ENCODE assay signal across 37 cellular contexts in the genomic region with DNA sequence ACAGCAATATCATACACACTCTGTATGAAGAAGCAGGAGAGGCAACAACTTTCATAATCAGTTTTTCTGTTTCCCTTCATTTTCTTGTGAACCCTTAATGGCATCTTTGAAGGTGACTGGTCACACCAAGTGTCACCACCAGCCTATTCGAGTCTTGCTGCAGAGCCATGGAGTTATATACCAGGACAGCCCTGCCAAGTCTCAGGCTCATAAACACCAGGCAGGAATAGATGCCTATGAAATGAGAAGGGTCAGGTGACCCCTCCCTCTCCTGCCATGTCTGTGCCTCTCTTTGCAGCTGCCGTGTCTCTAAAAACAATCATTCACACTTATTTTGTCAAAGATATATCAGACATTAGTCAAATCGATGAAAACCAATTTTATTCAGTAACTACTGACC. TPM values are rescaled to one million over a fixed set of nuclear protein-coding genes. Genes with fewer than 3 reads are reported as not detected.
"Had no signal": no experiment of that assay in that cellular context is flagged by ENCODE, and none has a peak within 500 bp of the region (broad histone marks: within the 10 kb centered on the region; RNA-seq: fewer than 3 reads in every experiment).

No MANE protein-coding gene starts in this region.

- H3K4me3 ChIP-seq: adrenal gland, body of pancreas, breast epithelium had no signal

- H3K9me3 Mint-ChIP-seq: activated B cell treated with CpG ODN at 0.5 μM for 24 hours; activated CD4-positive, alpha-beta memory T cell treated with anti-CD3 and anti-CD28 coated beads for 36 hours; activated CD4-positive, alpha-beta T cell treated with anti-CD3 and anti-CD28 coated beads, Interleukin-2, amount 10 ng/mL, durations not matched to agents 24 days and 14 days; activated CD8-positive, alpha-beta T cell treated with anti-CD3 and anti-CD28 coated beads for 36 hours; activated naive CD4-positive, alpha-beta T cell treated with anti-CD3 and anti-CD28 coated beads for 36 hours; activated naive CD4-positive, alpha-beta T cell treated with anti-CD3 and anti-CD28 coated beads, Interleukin-2, amount 50 U/mL, for 72 hours; activated naive CD8-positive, alpha-beta T cell treated with anti-CD3 and anti-CD28 coated beads for 36 hours; activated T-cell treated with anti-CD3 and anti-CD28 coated beads, Interleukin-2, amount 50 U/mL, for 4 hours; activated T-cell treated with anti-CD3 and anti-CD28 coated beads, Interleukin-2, amount 50 U/mL, for 72 hours; activated T-helper 1 cell treated with anti-CD3 and anti-CD28 coated beads, Interleukin-12 subunit alpha, Interleukin-12 subunit beta, Interleukin-2, Interleukin-4 antibody, amounts not matched to agents 30 ng/mL and 10 ng/mL and 1 ng/mL, durations not matched to agents 14 hours and 24 hours and 36 hours; activated T-helper 17 cell treated with anti-CD3 and anti-CD28 coated beads, Interleukin-2, amount 50 U/mL, for 72 hours; T-helper 1 cell treated with Interleukin-12 subunit alpha and Interleukin-12 subunit beta and Interleukin-4 antibody, amounts not matched to agents 30 μg/mL and 1 μg/mL, for 36 hours; T-helper 2 cell treated with Interferon-gamma antibody and Interleukin-4, amounts not matched to agents 5 μg/mL and 100 μg/mL, for 36 hours had no signal

- H3K27ac Mint-ChIP-seq: activated B cell treated with CpG ODN at 0.5 μM for 24 hours; activated CD4-positive, alpha-beta memory T cell treated with anti-CD3 and anti-CD28 coated beads for 36 hours; activated CD4-positive, alpha-beta T cell treated with anti-CD3 and anti-CD28 coated beads, Interleukin-2, amount 10 ng/mL, durations not matched to agents 24 days and 14 days; activated CD8-positive, alpha-beta T cell treated with anti-CD3 and anti-CD28 coated beads for 36 hours; activated naive CD4-positive, alpha-beta T cell treated with anti-CD3 and anti-CD28 coated beads for 36 hours; activated naive CD8-positive, alpha-beta T cell treated with anti-CD3 and anti-CD28 coated beads for 36 hours; activated T-cell treated with anti-CD3 and anti-CD28 coated beads, Interleukin-2, amount 50 U/mL, for 72 hours; activated T-helper 1 cell treated with anti-CD3 and anti-CD28 coated beads, Interleukin-12 subunit alpha, Interleukin-12 subunit beta, Interleukin-2, Interleukin-4 antibody, amounts not matched to agents 30 ng/mL and 10 ng/mL and 1 ng/mL, durations not matched to agents 14 hours and 24 hours and 36 hours; activated T-helper 17 cell treated with anti-CD3 and anti-CD28 coated beads, Interleukin-2, amount 50 U/mL, for 72 hours; T-helper 1 cell treated with Interleukin-12 subunit alpha and Interleukin-12 subunit beta and Interleukin-4 antibody, amounts not matched to agents 30 μg/mL and 1 μg/mL, for 36 hours; T-helper 2 cell treated with Interferon-gamma antibody and Interleukin-4, amounts not matched to agents 5 μg/mL and 100 μg/mL, for 36 hours had no signal

- H3K36me3 ChIP-seq: breast epithelium had no signal

- H3K36me3 Mint-ChIP-seq: activated naive CD4-positive, alpha-beta T cell treated with anti-CD3 and anti-CD28 coated beads, Interleukin-2, amount 50 U/mL, for 72 hours had no signal

- ATAC-seq: activated CD8-positive, alpha-beta T cell treated with anti-CD3 and anti-CD28 coated beads for 36 hours; activated naive CD4-positive, alpha-beta T cell treated with anti-CD3 and anti-CD28 coated beads, Interleukin-2, amount 50 U/mL, for 72 hours; activated T-cell treated with anti-CD3 and anti-CD28 coated beads, Interleukin-2, amount 50 U/mL, for 4 hours; activated T-cell treated with anti-CD3 and anti-CD28 coated beads, Interleukin-2, amount 50 U/mL, for 72 hours; activated T-helper 17 cell treated with anti-CD3 and anti-CD28 coated beads, Interleukin-2, amount 50 U/mL, for 72 hours; body of pancreas had no signal

- H3K27me3 ChIP-seq: adrenal gland, body of pancreas, brain microvascular endothelial cell, breast epithelium had no signal

- H3K27ac ChIP-seq: adrenal gland, body of pancreas, brain microvascular endothelial cell, breast epithelium, VCaP had no signal

- H3K9me3 ChIP-seq: adrenal gland, body of pancreas, breast epithelium had no signal

- H3K4me1 Mint-ChIP-seq: activated B cell treated with CpG ODN at 0.5 μM for 24 hours had no signal

- H3K27me3 Mint-ChIP-seq: activated B cell treated with CpG ODN at 0.5 μM for 24 hours; activated CD4-positive, alpha-beta memory T cell treated with anti-CD3 and anti-CD28 coated beads for 36 hours; activated CD4-positive, alpha-beta T cell treated with anti-CD3 and anti-CD28 coated beads, Interleukin-2, amount 10 ng/mL, durations not matched to agents 24 days and 14 days; activated CD8-positive, alpha-beta T cell treated with anti-CD3 and anti-CD28 coated beads for 36 hours; activated naive CD8-positive, alpha-beta T cell treated with anti-CD3 and anti-CD28 coated beads for 36 hours; activated T-helper 17 cell treated with anti-CD3 and anti-CD28 coated beads, Interleukin-2, amount 50 U/mL, for 72 hours had no signal

- DNase-seq: activated B cell treated with CpG ODN at 0.5 μM for 24 hours; activated CD4-positive, alpha-beta memory T cell treated with anti-CD3 and anti-CD28 coated beads for 36 hours; activated CD4-positive, alpha-beta T cell treated with anti-CD3 and anti-CD28 coated beads for 4 hours; activated CD4-positive, alpha-beta T cell treated with anti-CD3 and anti-CD28 coated beads, Interleukin-2, amount 10 ng/mL, durations not matched to agents 24 days and 14 days; activated CD4-positive, alpha-beta T cell treated with anti-CD3 and anti-CD28 coated beads, Interleukin-2, amount 50 U/mL, for 1 hour; activated CD4-positive, alpha-beta T cell treated with anti-CD3 and anti-CD28 coated beads, Interleukin-2, amount 50 U/mL, for 4 hours; activated CD4-positive, CD25-positive, alpha-beta regulatory T cell treated with anti-CD3 and anti-CD28 coated beads, Interleukin-2, amount 50 U/mL, for 72 hours; activated CD8-positive, alpha-beta memory T cell treated with anti-CD3 and anti-CD28 coated beads, Interleukin-2, amount 50 U/mL, for 4 hours; activated CD8-positive, alpha-beta T cell treated with anti-CD3 and anti-CD28 coated beads for 36 hours; activated effector memory CD4-positive, alpha-beta T cell treated with anti-CD3 and anti-CD28 coated beads, Interleukin-2, amount 50 U/mL, for 16 hours; activated gamma-delta T cell treated with Interleukin-2 at 50 U/mL for 16 hours; activated naive CD4-positive, alpha-beta T cell; activated naive CD4-positive, alpha-beta T cell treated with anti-CD3 and anti-CD28 coated beads for 36 hours; activated naive CD4-positive, alpha-beta T cell treated with anti-CD3 and anti-CD28 coated beads, Interleukin-2, amount 50 U/mL, for 16 hours; activated naive CD8-positive, alpha-beta T cell treated with anti-CD3 and anti-CD28 coated beads for 36 hours; activated T-cell treated with anti-CD3 and anti-CD28 coated beads, Interleukin-2, amount 50 U/mL, for 4 hours; activated T-cell treated with anti-CD3 and anti-CD28 coated beads, Interleukin-2, amount 50 U/mL, for 72 hours; adrenal gland; amniotic stem cell; aorta; body of pancreas; brain microvascular endothelial cell; central memory CD4-positive, alpha-beta T cell; SW 1271; T-helper 1 cell; T-helper 2 cell; T-helper 9 cell had no signal

- H3K4me3 Mint-ChIP-seq: activated B cell treated with CpG ODN at 0.5 μM for 24 hours; activated CD4-positive, alpha-beta memory T cell treated with anti-CD3 and anti-CD28 coated beads for 36 hours; activated CD4-positive, alpha-beta T cell treated with anti-CD3 and anti-CD28 coated beads, Interleukin-2, amount 10 ng/mL, durations not matched to agents 24 days and 14 days; activated CD8-positive, alpha-beta T cell treated with anti-CD3 and anti-CD28 coated beads for 36 hours; activated naive CD4-positive, alpha-beta T cell treated with anti-CD3 and anti-CD28 coated beads for 36 hours; activated naive CD8-positive, alpha-beta T cell treated with anti-CD3 and anti-CD28 coated beads for 36 hours; activated T-cell treated with anti-CD3 and anti-CD28 coated beads, Interleukin-2, amount 50 U/mL, for 4 hours; activated T-cell treated with anti-CD3 and anti-CD28 coated beads, Interleukin-2, amount 50 U/mL, for 72 hours; activated T-helper 1 cell treated with anti-CD3 and anti-CD28 coated beads, Interleukin-12 subunit alpha, Interleukin-12 subunit beta, Interleukin-2, Interleukin-4 antibody, amounts not matched to agents 30 ng/mL and 10 ng/mL and 1 ng/mL, durations not matched to agents 14 hours and 24 hours and 36 hours; activated T-helper 17 cell treated with anti-CD3 and anti-CD28 coated beads, Interleukin-2, amount 50 U/mL, for 72 hours; T-helper 1 cell treated with Interleukin-12 subunit alpha and Interleukin-12 subunit beta and Interleukin-4 antibody, amounts not matched to agents 30 μg/mL and 1 μg/mL, for 36 hours; T-helper 2 cell treated with Interferon-gamma antibody and Interleukin-4, amounts not matched to agents 5 μg/mL and 100 μg/mL, for 36 hours had no signal

- H3K4me1 ChIP-seq: adrenal gland, body of pancreas, breast epithelium had no signal

RNA-seq across cellular contexts. Expression of a gene that starts 31.3 kb away (rescaled TPM):
- total RNA-seq: activated B cell treated with CpG ODN at 0.5 μM for 24 hours; activated CD4-positive, alpha-beta memory T cell treated with anti-CD3 and anti-CD28 coated beads for 36 hours; activated CD4-positive, alpha-beta T cell treated with anti-CD3 and anti-CD28 coated beads, Interleukin-2, amount 10 ng/mL, durations not matched to agents 24 days and 14 days; activated CD8-positive, alpha-beta memory T cell treated with anti-CD3 and anti-CD28 coated beads for 36 hours; activated CD8-positive, alpha-beta T cell treated with anti-CD3 and anti-CD28 coated beads for 36 hours; activated naive CD4-positive, alpha-beta T cell treated with anti-CD3 and anti-CD28 coated beads for 36 hours; activated naive CD4-positive, alpha-beta T cell treated with anti-CD3 and anti-CD28 coated beads, Interleukin-2, amount 50 U/mL, for 72 hours; activated naive CD8-positive, alpha-beta T cell treated with anti-CD3 and anti-CD28 coated beads for 36 hours; activated T-cell treated with anti-CD3 and anti-CD28 coated beads, Interleukin-2, amount 50 U/mL, for 4 hours; activated T-cell treated with anti-CD3 and anti-CD28 coated beads, Interleukin-2, amount 50 U/mL, for 72 hours; activated T-helper 1 cell treated with anti-CD3 and anti-CD28 coated beads, Interleukin-12 subunit alpha, Interleukin-12 subunit beta, Interleukin-2, Interleukin-4 antibody, amounts not matched to agents 30 ng/mL and 10 ng/mL and 1 ng/mL, durations not matched to agents 14 hours and 24 hours and 36 hours; adrenal gland; aorta; astrocyte; body of pancreas; breast epithelium; cardiac septum had no signal

RNA-seq across cellular contexts. Expression of a gene that starts 45.5 kb away (rescaled TPM):
- polyA plus RNA-seq: adrenal gland, aorta had no signal
